In the genomic region with DNA sequence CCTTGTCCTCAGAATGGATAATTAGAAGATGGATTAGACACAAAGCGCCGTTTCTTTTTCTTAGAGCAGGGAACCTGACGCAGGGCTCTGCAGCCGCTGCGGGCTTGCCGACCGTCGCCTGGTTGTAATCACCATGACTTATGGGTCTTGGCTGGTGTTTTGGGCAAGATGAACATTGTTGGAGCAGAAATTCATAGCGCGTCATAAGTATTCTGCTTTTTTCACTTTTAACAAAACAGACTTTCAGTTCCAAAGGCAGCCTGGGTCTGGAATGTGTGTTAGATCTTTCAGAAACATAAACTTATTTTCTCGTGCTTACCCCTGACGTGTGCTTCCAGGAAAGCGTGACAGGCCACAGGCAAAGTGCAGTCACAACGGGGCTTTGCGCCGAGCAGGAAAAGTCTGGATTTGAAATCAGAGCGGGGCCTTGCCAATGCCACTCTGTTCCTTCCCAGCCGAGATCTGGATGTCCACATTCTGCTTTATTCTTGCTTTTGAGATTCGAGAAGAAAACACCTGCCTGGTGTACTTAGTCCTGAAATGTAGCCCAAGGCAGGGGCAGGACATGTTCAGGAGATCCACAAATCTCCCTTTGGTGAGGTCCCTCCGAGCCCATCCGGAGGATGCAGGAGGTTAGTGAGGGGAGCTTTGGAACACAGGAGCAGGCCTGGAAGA, we compare ENCODE assay signal across 21 cellular contexts. TPM values are rescaled to one million over a fixed set of nuclear protein-coding genes. Genes with fewer than 3 reads are reported as not detected.
"Had no signal": no experiment of that assay in that cellular context is flagged by ENCODE, and none has a peak within 500 bp of the region (broad histone marks: within the 10 kb centered on the region; RNA-seq: fewer than 3 reads in every experiment).

No MANE protein-coding gene starts in this region.

- ATAC-seq: activated T-cell treated with anti-CD3 and anti-CD28 coated beads, Interleukin-2, amount 50 U/mL, for 72 hours; gastrocnemius medialis; mucosa of descending colon; naive thymus-derived CD4-positive, alpha-beta T cell had no signal

- H3K4me2 ChIP-seq: neural progenitor cell had no signal

- H3K4me1 ChIP-seq: gastrocnemius medialis, neural progenitor cell, vagina had no signal

- H3K4me3 ChIP-seq: gastrocnemius medialis, mucosa of descending colon, neural progenitor cell, stomach, vagina had no signal

- DNase-seq: activated B cell treated with CpG ODN at 0.5 μM for 24 hours; activated CD4-positive, alpha-beta T cell treated with anti-CD3 and anti-CD28 coated beads for 4 hours; activated CD4-positive, alpha-beta T cell treated with anti-CD3 and anti-CD28 coated beads, Interleukin-2, amount 50 U/mL, for 48 hours; activated effector memory CD4-positive, alpha-beta T cell treated with anti-CD3 and anti-CD28 coated beads, Interleukin-2, amount 50 U/mL, for 16 hours; activated naive CD4-positive, alpha-beta T cell treated with anti-CD3 and anti-CD28 coated beads, Interleukin-2, amount 10 ng/mL, durations not matched to agents 7 days and 5 days; activated T-cell treated with anti-CD3 and anti-CD28 coated beads, Interleukin-2, amount 50 U/mL, for 72 hours; anterior cingulate cortex; effector CD4-positive, alpha-beta T cell; gastrocnemius medialis; hippocampal formation; mesendoderm; mucosa of descending colon; naive thymus-derived CD4-positive, alpha-beta T cell; stimulated activated CD4-positive, alpha-beta T cell treated with anti-CD3 and anti-CD28 coated beads, Interleukin-4, amount 100 ng/mL, for 24 hours; stomach; T-helper 9 cell had no signal

- H3K27me3 ChIP-seq: neural progenitor cell, vagina had no signal

- H3K9ac ChIP-seq: neural progenitor cell had no signal

- H3K9me3 ChIP-seq: gastrocnemius medialis, mucosa of descending colon, stomach, vagina had no signal

- H3K36me3 ChIP-seq: gastrocnemius medialis, neural progenitor cell, stomach, vagina had no signal

- H3K27ac ChIP-seq: gastrocnemius medialis, neural progenitor cell, stomach, vagina had no signal

- H2AFZ ChIP-seq: neural progenitor cell had no signal

RNA-seq across cellular contexts. Expression of a gene that starts 49.3 kb away (rescaled TPM):
- total RNA-seq: activated B cell treated with CpG ODN at 0.5 μM for 24 hours; activated T-cell treated with anti-CD3 and anti-CD28 coated beads, Interleukin-2, amount 50 U/mL, for 72 hours; chondrocyte; epithelial cell of proximal tubule; naive thymus-derived CD4-positive, alpha-beta T cell; T-helper 1 cell treated with Interleukin-12 subunit alpha and Interleukin-12 subunit beta and Interleukin-4 antibody, amounts not matched to agents 30 ng/mL and 1 ng/mL, for 36 hours had no signal
- polyA plus RNA-seq: naive thymus-derived CD4-positive, alpha-beta T cell had no signal
